ENCODE assay signal across 8 cellular contexts in the genomic region with DNA sequence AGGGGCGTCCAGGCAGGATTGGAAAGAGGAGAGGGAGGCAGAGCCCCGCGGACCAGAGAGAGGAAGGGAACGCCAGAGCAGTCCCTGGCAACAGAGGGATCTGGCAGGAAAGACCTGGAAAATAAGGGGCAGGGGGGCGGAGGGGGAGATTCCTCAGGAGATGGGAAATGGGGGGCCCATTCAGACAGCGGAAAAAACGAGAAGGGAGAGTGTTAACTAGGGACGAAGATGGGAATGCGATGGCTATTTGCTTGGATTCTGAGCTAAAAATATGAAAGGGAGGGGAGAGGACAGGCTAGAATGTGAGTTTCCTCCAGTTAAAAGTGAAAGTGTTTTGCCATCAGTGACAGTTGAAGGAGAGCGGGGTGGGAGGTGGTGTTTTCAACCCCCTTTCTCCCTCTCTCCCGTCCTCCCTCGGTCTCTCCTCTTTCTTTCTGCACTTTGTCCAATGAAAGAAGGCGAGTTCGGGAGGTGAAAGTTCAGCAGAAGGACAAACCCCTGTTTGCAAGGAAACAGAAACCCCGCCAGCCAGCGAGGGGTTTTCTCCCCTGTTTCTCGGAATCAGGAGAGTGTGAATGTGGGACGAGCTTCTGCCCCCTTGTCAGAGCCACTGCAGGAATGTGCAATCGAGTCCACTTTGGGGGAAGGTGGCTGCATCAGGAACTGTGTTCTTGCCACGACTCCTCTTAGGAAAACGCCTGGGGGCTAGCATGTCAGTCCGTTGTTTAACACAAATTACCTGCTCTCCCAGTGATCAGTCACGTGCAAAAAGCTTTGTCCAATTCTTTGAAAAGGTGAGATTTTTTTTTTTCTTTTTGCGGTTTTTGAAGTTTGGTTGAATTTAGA. TPM values are rescaled to one million over a fixed set of nuclear protein-coding genes. Genes with fewer than 3 reads are reported as not detected.
DNase-seq lines count a peak whose midpoint lies in the region; TF ChIP-seq lines count a peak whose summit lies in the region.

No MANE protein-coding gene starts in this region.

- DNase-seq in GDM1 (lab: John Stamatoyannopoulos, UW) (peak; percentile 40), NCI-H526 treated with DMSO at 0.1 percent for 48 hours (lab: John Stamatoyannopoulos, UW) (peak; percentile 37), epithelial cell of proximal tubule (ENCODE audit: low read depth) (no peak), mucosa of gallbladder (ENCODE audit: low spot score) (peak; percentile 33), mesenteric fat pad (ENCODE audit: low spot score) (no peak), dedifferentiated amniotic fluid mesenchymal stem cell (ENCODE audit: extremely low spot score) (no peak)
- DNase-seq in activated CD8-positive, alpha-beta memory T cell treated with anti-CD3 and anti-CD28 coated beads, Interleukin-2, amount 50 U/mL, for 4 hours: peak; percentile 30
- DNase-seq in stimulated activated CD8-positive, alpha-beta memory T cell treated with anti-CD3 and anti-CD28 coated beads, Interleukin-7, amount 100 ng/mL, for 24 hours (ENCODE audit: low read depth): peak; percentile 28

- H3K4me3 ChIP-seq in epithelial cell of proximal tubule (ENCODE audit: low read depth, low read length): peak overlapping the region; percentile 87

- TF ChIP-seq CTCF in epithelial cell of proximal tubule (conservative IDR thresholded peaks at IDR 0.05; ENCODE audit: low read depth, low read length): no peak

RNA-seq across cellular contexts. Expression of a gene that starts 0.9 kb away (rescaled TPM):
- 26.1 and 63.9 TPM in 2 replicates for total RNA-seq in epithelial cell of proximal tubule
- total RNA-seq in mucosa of gallbladder: 128 TPM
- 74.2 TPM for total RNA-seq in mesenteric fat pad

Comparison
In these comparisons a context has a peak if more than half of its experiments do, and no peak if none do; other contexts are left out.
1. DNase-seq: peak in GDM1 (single experiment), NCI-H526 treated with DMSO at 0.1 percent for 48 hours (single experiment), activated CD8-positive, alpha-beta memory T cell treated with anti-CD3 and anti-CD28 coated beads, Interleukin-2, amount 50 U/mL, for 4 hours (single experiment), mucosa of gallbladder (single experiment) and stimulated activated CD8-positive, alpha-beta memory T cell treated with anti-CD3 and anti-CD28 coated beads, Interleukin-7, amount 100 ng/mL, for 24 hours (single experiment); none in epithelial cell of proximal tubule (single experiment), mesenteric fat pad (single experiment) and dedifferentiated amniotic fluid mesenchymal stem cell (single experiment).